Comparison of ENCODE assay signal across 9 cellular contexts in genomic region chr5:308672-309271, GRCh38. TPM values are rescaled to one million over a fixed set of nuclear protein-coding genes. Genes with fewer than 3 reads are reported as not detected.
DNase-seq lines count a peak whose midpoint lies in the region; ATAC-seq, FAIRE-seq and TF ChIP-seq lines count a peak whose summit lies in the region.
"Had no signal": no experiment of that assay in that cellular context is flagged by ENCODE, and none has a peak within 500 bp of the region (broad histone marks: within the 10 kb centered on the region; RNA-seq: fewer than 3 reads in every experiment).

No MANE protein-coding gene starts in this region.

- H3K4me1 Mint-ChIP-seq in astrocyte (ENCODE audit: low read depth, unreplicated experiment): peaks cover 6% of the 10 kb centered on the region

- no peaks in the 10 kb centered on the region for H3K9me3 Mint-ChIP-seq in astrocyte (ENCODE audit: unreplicated experiment)

- no peak overlapping the region for H3K9ac ChIP-seq in astrocyte (ENCODE audit: low read length)

- H3K79me2 ChIP-seq in astrocyte (ENCODE audit: insufficient read depth, low read length): peaks cover 23% of the 10 kb centered on the region

- no peaks in the 10 kb centered on the region for H3K9me3 ChIP-seq in astrocyte (ENCODE audit: insufficient read depth, low read depth, low read length)

- H3K36me3 ChIP-seq in H7 (replicated peaks; ENCODE audit: control insufficient read depth, insufficient read depth, low read length) (peaks cover 2% of the 10 kb centered on the region), astrocyte (ENCODE audit: insufficient read depth, low read length) (peaks cover 6% of the 10 kb centered on the region)

- no peaks in the 10 kb centered on the region for H3K27me3 Mint-ChIP-seq in astrocyte (ENCODE audit: low read depth, unreplicated experiment)

- H3K27ac ChIP-seq in astrocyte (ENCODE audit: low read depth, low read length): no peak overlapping the region

- TF ChIP-seq CTCF in AG10803 (conservative IDR thresholded peaks at IDR 0.05; ENCODE audit: low read length) (peak; percentile 28), astrocyte (IDR thresholded peaks at IDR 0.05; ENCODE audit: insufficient read depth, low read depth, low read length) (peak; percentile 38)

- ATAC-seq in HG03378 (IDR thresholded peaks at IDR 0.05; ENCODE audit: unreplicated experiment): no peak
- no peak for ATAC-seq in HG02973 (IDR thresholded peaks at IDR 0.05; ENCODE audit: unreplicated experiment)
- ATAC-seq in GM21576 (IDR thresholded peaks at IDR 0.05; ENCODE audit: unreplicated experiment): no peak

- H3K4me3 Mint-ChIP-seq in astrocyte (ENCODE audit: unreplicated experiment): no peak overlapping the region

- H3K27ac Mint-ChIP-seq in astrocyte (ENCODE audit: unreplicated experiment): peak overlapping the region; percentile 7

- H3K27me3 ChIP-seq in H7 (ENCODE audit: control insufficient read depth, insufficient read depth, low read length) (no peaks in the 10 kb centered on the region), astrocyte (ENCODE audit: insufficient read depth, low read length) (no peaks in the 10 kb centered on the region)

- DNase-seq in AG10803 (ENCODE audit: low read depth): no peak
- DNase-seq in H7: peak; percentile 68
- DNase-seq in astrocyte (ENCODE audit: low read depth): peak; percentile 47
- peak; percentile 49 to 84 for DNase-seq in lung microvascular endothelial cell (ENCODE audit: low read depth in 2 of 2)
- no peak for DNase-seq in CD1c-positive myeloid dendritic cell (ENCODE audit: extremely low spot score)
- DNase-seq: cerebellar nuclear complex had no signal

- peak overlapping the region; percentile 45 for H3K4me2 ChIP-seq in astrocyte (ENCODE audit: low read length)

- H3K36me3 Mint-ChIP-seq in astrocyte (ENCODE audit: low read depth, unreplicated experiment): peaks cover 27% of the 10 kb centered on the region

- peaks cover 25% of the 10 kb centered on the region for H3K4me1 ChIP-seq in astrocyte (ENCODE audit: insufficient read depth, low read length)

- H4K20me1 ChIP-seq in astrocyte (ENCODE audit: insufficient read depth, low read length): peaks cover 84% of the 10 kb centered on the region

- no peak overlapping the region for H2AFZ ChIP-seq in astrocyte (ENCODE audit: low read depth, low read length)

- FAIRE-seq in astrocyte (lab: Jason Lieb, UNC): no peak

- H3K4me3 ChIP-seq in AG10803 (ENCODE audit: low read length) (no peak overlapping the region), H7 (ENCODE audit: insufficient read depth, low read depth, low read length) (no peak overlapping the region), astrocyte (ENCODE audit: insufficient read depth, low read depth, low read length) (no peak overlapping the region)

RNA-seq across cellular contexts. Expression of gene AHRR, which starts 12.7 kb away (rescaled TPM):
- total RNA-seq in H7 (2014; rRNA removed; shearing (Covaris generic)): 0.74 and 1.4 TPM in 2 replicates
- total RNA-seq in astrocyte (8.6 and 10.5 TPM in 2 replicates), lung microvascular endothelial cell (1.4 and 2.4 TPM in 2 replicates)

RNA-seq across cellular contexts. Expression of gene PDCD6, which starts 37.3 kb away (rescaled TPM):
- 87.1 and 116 TPM in 2 replicates for total RNA-seq in H7 (2014; rRNA removed; shearing (Covaris generic))
- total RNA-seq in astrocyte (99.1 and 99.6 TPM in 2 replicates), lung microvascular endothelial cell (101 and 140 TPM in 2 replicates)

Comparison
In these comparisons a context has a peak if more than half of its experiments do, and no peak if none do; other contexts are left out.
1. DNase-seq: peak in H7 (single experiment), astrocyte (single experiment) and lung microvascular endothelial cell (2 of 2); none in AG10803 (single experiment) and CD1c-positive myeloid dendritic cell (single experiment).